In genomic region chr3:16715281-16715680, GRCh38 we compare ENCODE assay signal across 23 cellular contexts.
"Had no signal": no experiment of that assay in that cellular context is flagged by ENCODE, and none has a peak within 500 bp of the region (broad histone marks: within the 10 kb centered on the region; RNA-seq: fewer than 3 reads in every experiment).

No MANE protein-coding gene starts in this region.

- DNase-seq: naive thymus-derived CD4-positive, alpha-beta T cell; nephron progenitor cell; occipital lobe; ovary; posterior cingulate gyrus; psoas muscle; right cardiac atrium; right lobe of liver; sigmoid colon; small intestine; stimulated activated CD4-positive, alpha-beta T cell treated with anti-CD3 and anti-CD28 coated beads, Interleukin-15, amount 100 ng/mL, for 24 hours; stimulated activated CD4-positive, alpha-beta T cell treated with anti-CD3 and anti-CD28 coated beads, Interleukin-2, amount 100 ng/mL, for 24 hours; stimulated activated CD4-positive, alpha-beta T cell treated with anti-CD3 and anti-CD28 coated beads, Interleukin-2, amount 100 ng/mL, for 48 hours; stimulated activated CD4-positive, alpha-beta T cell treated with anti-CD3 and anti-CD28 coated beads, Interleukin-4, amount 100 ng/mL, for 24 hours; stimulated activated naive B cell treated with anti-CD40 and anti-IgM and Interleukin-4, amounts not matched to agents 10 μg/mL and 1 μg/mL and 100 μg/mL, for 72 hours; stimulated activated naive CD4-positive, alpha-beta T cell treated with Interleukin-2 at 50 U/mL for 16 hours; stomach; thyroid gland had no signal

- H3K4me3 ChIP-seq: ovary, psoas muscle, right lobe of liver, sigmoid colon, stomach, thoracic aorta, thyroid gland, tibial nerve, vagina had no signal

- H2AFZ ChIP-seq: parathyroid adenoma had no signal

- H3K4me1 ChIP-seq: parathyroid adenoma, psoas muscle, right lobe of liver, sigmoid colon, stomach, thyroid gland, tibial nerve, vagina had no signal

- H3K79me2 ChIP-seq: parathyroid adenoma had no signal

- H3K36me3 ChIP-seq: ovary, right lobe of liver, sigmoid colon, stomach, thoracic aorta, thyroid gland, tibial nerve, vagina had no signal

- H3K27ac ChIP-seq: ovary, parathyroid adenoma, psoas muscle, right lobe of liver, sigmoid colon, stomach, thoracic aorta, thyroid gland, tibial nerve, vagina had no signal

- H3K9me3 ChIP-seq: ovary, psoas muscle, right lobe of liver, sigmoid colon, thoracic aorta, thyroid gland, vagina had no signal

- FAIRE-seq: small intestine, urothelium cell line had no signal

- H3K9ac ChIP-seq: parathyroid adenoma had no signal

- H3K27me3 ChIP-seq: ovary, right lobe of liver, sigmoid colon, stomach, thyroid gland, tibial nerve, vagina had no signal
